In genomic region chr1:99005142-99005491, GRCh38 we compare ENCODE assay signal across 8 cellular contexts. TPM values are rescaled to one million over a fixed set of nuclear protein-coding genes. Genes with fewer than 3 reads are reported as not detected.
DNase-seq lines count a peak whose midpoint lies in the region; ATAC-seq, FAIRE-seq and TF ChIP-seq lines count a peak whose summit lies in the region.

No MANE protein-coding gene starts in this region.

- no peaks in the 10 kb centered on the region for H3K36me3 Mint-ChIP-seq in CD4-positive, alpha-beta T cell (ENCODE audit: low read depth)

- H3K9ac ChIP-seq in endothelial cell of umbilical vein (replicated peaks; ENCODE audit: extremely low read depth, insufficient read depth, low read length): no peak overlapping the region

- H3K4me3 Mint-ChIP-seq in CD4-positive, alpha-beta T cell: peak overlapping the region; percentile 76

- ATAC-seq in CD4-positive, alpha-beta T cell (ENCODE audit: poor library complexity): no peak
- ATAC-seq in pancreas: peak in 1 of 4 donors; percentile 9

- no peaks in the 10 kb centered on the region for H3K79me2 ChIP-seq in endothelial cell of umbilical vein (ENCODE audit: control insufficient read depth, insufficient read depth, low read length)

- no peak overlapping the region for H3K27ac ChIP-seq in CD4-positive, alpha-beta T cell (ENCODE audit: low read depth, low read length)
- H3K27ac ChIP-seq in endothelial cell of umbilical vein (ENCODE audit: insufficient read depth, low read depth, low read length) (no peak overlapping the region), pancreas (no peak overlapping the region)

- peaks cover 11% of the 10 kb centered on the region for H3K4me1 Mint-ChIP-seq in CD4-positive, alpha-beta T cell (ENCODE audit: low read depth)

- H3K27ac Mint-ChIP-seq in CD4-positive, alpha-beta T cell: no peak overlapping the region

- peaks cover 45% of the 10 kb centered on the region for H3K27me3 ChIP-seq in CD4-positive, alpha-beta T cell (ENCODE audit: control insufficient read depth, insufficient read depth, low read length)
- H3K27me3 ChIP-seq in MG63 (peaks cover 3% of the 10 kb centered on the region; the same call in 1 of the 2 replicates), endothelial cell of umbilical vein (ENCODE audit: control insufficient read depth in 2 of 2, insufficient read depth in 2 of 2, low read length in 2 of 2) (peaks cover 43 to 78% of the 10 kb centered on the region in 2 experiments), pancreas (peaks cover 0 to 43% (median 0%) of the 10 kb centered on the region in 4 donors)

- peaks cover 79% of the 10 kb centered on the region for H3K27me3 Mint-ChIP-seq in CD4-positive, alpha-beta T cell

- H3K9me1 ChIP-seq in endothelial cell of umbilical vein (replicated peaks; ENCODE audit: control insufficient read depth, extremely low read depth, insufficient read depth, low read length): no peaks in the 10 kb centered on the region

- no peak for TF ChIP-seq POLR2A in endothelial cell of umbilical vein (IDR thresholded peaks at IDR 0.05; ENCODE audit: low read depth, low read length)

- no peak for FAIRE-seq in endothelial cell of umbilical vein (lab: Jason Lieb, UNC)
- FAIRE-seq in pancreas (lab: Jason Lieb, UNC): no peak

- in situ Hi-C loops in ACHN (cut with HindIII; ENCODE audit: low pct_ligation_motif_present, low pct_unique_long_range_greater_than_20kb, low sequenced_read_pairs): no loop called here

- H3K4me2 ChIP-seq in endothelial cell of umbilical vein (ENCODE audit: insufficient read depth, low read length): peak overlapping the region; percentile 47

- TF ChIP-seq CTCF in CD4-positive, alpha-beta T cell (IDR thresholded peaks at IDR 0.05): no peak
- TF ChIP-seq CTCF in endothelial cell of umbilical vein (IDR thresholded peaks at IDR 0.05; ENCODE audit: extremely low read depth in 1 of 2, insufficient read depth in 1 of 2, low read depth in 1 of 2, low read length in 2 of 2) (no peak), pancreas (IDR thresholded peaks at IDR 0.05) (no peak)

- H3K4me1 ChIP-seq in endothelial cell of umbilical vein (ENCODE audit: control insufficient read depth, extremely low read depth, insufficient read depth, low read length) (peaks cover 6% of the 10 kb centered on the region), pancreas (no peaks in the 10 kb centered on the region)

- intact Hi-C loops in CD4-positive, alpha-beta T cell (cut with DNase I, micrococcal nuclease): loop anchor here (10.0 kb wide), 1 partner anchor 210 kb away; no protein-coding TSS in a partner anchor
- intact Hi-C loops in endothelial cell of umbilical vein (cut with micrococcal nuclease): loop anchor here (1.0 kb wide), 1 partner anchor 211 kb away; no protein-coding TSS in a partner anchor
- intact Hi-C loops in pancreas (cut with DNase I): no loop called here

- CTCF ChIA-PET in CD4-positive, alpha-beta T cell (lab: Charles Lee): no interaction called here
- CTCF ChIA-PET in endothelial cell of umbilical vein (lab: Charles Lee): interaction anchor here (1.0 to 1.4 kb wide), 6 partner anchors 9 to 477 kb away, joined by 3 to 5 read pairs (median 4); no protein-coding TSS in a partner anchor

- WGBS in pancreas, 2 donors: 2 to 3% methylated on average over 19 to 20 of the region's 20 CpGs

- H3K9me3 Mint-ChIP-seq in CD4-positive, alpha-beta T cell: no peaks in the 10 kb centered on the region

- H3K4me3 ChIP-seq in MG63: peak overlapping the region; percentile 40
- peak overlapping the region in 1 of 3 experiments; percentile 4 for H3K4me3 ChIP-seq in endothelial cell of umbilical vein (replicated peaks in 1 of 3; ENCODE audit: insufficient read depth in 1 of 3, low read depth in 1 of 3, low read length in 3 of 3)
- peak overlapping the region in 3 of 4 donors; percentile 16 to 39 (median 31) for H3K4me3 ChIP-seq in pancreas

- H4K20me1 ChIP-seq in endothelial cell of umbilical vein (replicated peaks; ENCODE audit: control insufficient read depth, extremely low read depth, insufficient read depth, low read length): no peaks in the 10 kb centered on the region

- POLR2A ChIA-PET in CD4-positive, alpha-beta T cell (lab: Charles Lee): no interaction called here
- POLR2A ChIA-PET in endothelial cell of umbilical vein (lab: Charles Lee): no interaction called here

- BruUV-seq in endothelial cell of umbilical vein (replicated peaks; lab: Mats Ljungman, UMichigan): no TSS peak

- H3K9me3 ChIP-seq in CD4-positive, alpha-beta T cell (ENCODE audit: control insufficient read depth, low read length): no peaks in the 10 kb centered on the region
- H3K9me3 ChIP-seq in MG63 (no peaks in the 10 kb centered on the region), endothelial cell of umbilical vein (replicated peaks; ENCODE audit: control insufficient read depth, insufficient read depth, low read length) (no peaks in the 10 kb centered on the region), pancreas (no peaks in the 10 kb centered on the region)

- H3K36me3 ChIP-seq in MG63 (no peaks in the 10 kb centered on the region), endothelial cell of umbilical vein (ENCODE audit: control insufficient read depth in 2 of 2, extremely low read depth in 1 of 2, insufficient read depth in 2 of 2, low read length in 2 of 2) (no peaks in the 10 kb centered on the region), pancreas (no peaks in the 10 kb centered on the region)

- no peak for DNase-seq in CD4-positive, alpha-beta T cell
- peak; percentile 6 for DNase-seq in MG63
- DNase-seq in endothelial cell of umbilical vein (ENCODE audit: low read depth, low spot score): no peak
- peak in 1 of 6 donors; percentile 40 for DNase-seq in pancreas
- no peak for DNase-seq in globus pallidus (ENCODE audit: low spot score)
- DNase-seq in ACHN: no peak
- DNase-seq in HT-29 (ENCODE audit: low spot score): no peak
- no peak for DNase-seq in pons (ENCODE audit: low spot score)

- peak overlapping the region; percentile 87 for H2AFZ ChIP-seq in endothelial cell of umbilical vein (ENCODE audit: low read depth, low read length)

- dilution Hi-C loops in endothelial cell of umbilical vein (cut with MboI; ENCODE audit: extremely low pct_ligation_motif_present, low sequenced_read_pairs): no loop called here

TF ChIP-seq in endothelial cell of umbilical vein, 7 proteins besides CTCF, POLR2A, EP300 and RAD21:
- TF ChIP-seq JUN (IDR thresholded peaks at IDR 0.05; ENCODE audit: borderline replicate concordance, insufficient read depth, insufficient read length, low read depth) (no peak), EZH2 (IDR thresholded peaks at IDR 0.05; ENCODE audit: borderline replicate concordance, low read depth, low read length, severe bottlenecking) (peak; percentile 6)

RNA-seq across cellular contexts. Expression of gene PLPPR5, which starts 0.5 kb away (rescaled TPM):
- not detected for total RNA-seq in CD4-positive, alpha-beta T cell
- 0.16 TPM in 1 of 2 replicates, not detected in the other for total RNA-seq in MG63 (2014; rRNA removed; shearing (Covaris generic); ENCODE audit: low replicate concordance)
- total RNA-seq in endothelial cell of umbilical vein: not detected in 2 replicates
- not detected in 2 replicates for polyA plus RNA-seq in endothelial cell of umbilical vein
- polyA plus RNA-seq in endothelial cell of umbilical vein (2011; cell fraction: cytosol; rRNA removed): 0.03 TPM in 2 replicates
- 0.03 and 0.04 TPM in 2 replicates for polyA plus RNA-seq in endothelial cell of umbilical vein (2011; cell fraction: nucleus; rRNA removed)
- polyA plus RNA-seq in endothelial cell of umbilical vein (2012): 0.04 TPM in 1 of 2 replicates, not detected in the other
- polyA minus RNA-seq in endothelial cell of umbilical vein: not detected in 2 replicates
- polyA minus RNA-seq in endothelial cell of umbilical vein (2011; cell fraction: cytosol; rRNA and poly(A)+ RNA removed): not detected
- not detected in 2 replicates for polyA minus RNA-seq in endothelial cell of umbilical vein (2011; cell fraction: nucleus; rRNA and poly(A)+ RNA removed)
- total RNA-seq in pancreas: under 1 TPM in 5 of 6 donors, not detected in 1; 0.06 to 0.19 (median 0.09) TPM
- polyA plus RNA-seq in pancreas: 1 to 10 TPM in 1 of 2 donors, under 1 TPM in 1; 0.19 to 1.5 TPM
- not detected in 2 replicates for total RNA-seq in HT-29 (2014; rRNA removed; shearing (Covaris generic))

Comparison
In these comparisons a context has a peak if more than half of its experiments do, and no peak if none do; other contexts are left out.
1. intact Hi-C loops: an anchor here in CD4-positive, alpha-beta T cell (10.0 kb wide) and endothelial cell of umbilical vein (1.0 kb wide); none called in pancreas.